ENCODE assay signal across 9 cellular contexts in the genomic region with DNA sequence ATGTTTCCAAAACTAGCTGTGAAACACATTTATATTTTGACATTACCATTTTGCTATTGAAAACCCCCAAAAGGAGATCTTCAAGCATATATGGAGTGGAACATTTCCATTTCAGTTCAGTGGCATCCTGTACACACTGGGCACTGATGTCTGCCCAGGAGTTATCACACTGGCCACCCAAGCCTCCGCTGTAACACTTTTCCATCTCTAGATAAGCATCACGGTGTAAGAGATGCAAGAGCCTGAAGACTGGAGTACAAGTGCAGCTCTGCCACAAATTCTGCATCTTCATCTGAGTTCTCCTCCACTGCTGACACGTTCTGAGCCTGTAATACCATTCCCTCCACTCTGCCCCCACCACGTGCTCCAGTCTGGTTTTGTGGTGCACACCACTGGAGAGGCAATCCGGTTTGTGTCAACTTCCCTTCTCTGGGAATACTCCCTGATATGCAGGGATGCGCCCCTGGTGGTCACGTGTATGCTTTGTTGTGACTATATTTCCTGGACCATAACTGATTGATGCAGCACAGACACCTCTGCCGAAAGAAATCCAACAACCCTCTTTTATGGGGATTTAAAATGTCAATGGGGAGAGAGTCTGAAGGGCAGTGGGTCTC. TPM values are rescaled to one million over a fixed set of nuclear protein-coding genes. Genes with fewer than 3 reads are reported as not detected.
A peak's percentile ranks its signal among the peaks of the same experiment; 100 is the strongest.
DNase-seq lines count a peak whose midpoint lies in the region; ATAC-seq and TF ChIP-seq lines count a peak whose summit lies in the region.
"Had no signal": no experiment of that assay in that cellular context is flagged by ENCODE, and none has a peak within 500 bp of the region (broad histone marks: within the 10 kb centered on the region; RNA-seq: fewer than 3 reads in every experiment).

No MANE protein-coding gene starts in this region.

- H3K36me3 Mint-ChIP-seq in natural killer cell (no peaks in the 10 kb centered on the region), type B pancreatic cell (peaks cover 5% of the 10 kb centered on the region)
- H3K36me3 Mint-ChIP-seq in natural killer cell treated with Interleukin-12 subunit alpha and Interleukin-12 subunit beta and Interleukin-15 and Interleukin-18, amount 100 ng/mL, for 72 hours, result no peaks in the 10 kb centered on the region

- H3K4me1 Mint-ChIP-seq in natural killer cell (peaks cover 75 to 82% of the 10 kb centered on the region in 2 donors), type B pancreatic cell (ENCODE audit: unreplicated experiment) (peaks cover 28% of the 10 kb centered on the region)
- H3K4me1 Mint-ChIP-seq in natural killer cell treated with Interleukin-12 subunit alpha and Interleukin-12 subunit beta and Interleukin-15 and Interleukin-18, amount 100 ng/mL, for 72 hours (ENCODE audit: low read depth in 2 of 2), result peaks cover 63 to 76% of the 10 kb centered on the region in 2 donors

- no peaks in the 10 kb centered on the region for H3K9me3 Mint-ChIP-seq in natural killer cell
- no peaks in the 10 kb centered on the region for H3K9me3 Mint-ChIP-seq in natural killer cell treated with Interleukin-12 subunit alpha and Interleukin-12 subunit beta and Interleukin-15 and Interleukin-18, amount 100 ng/mL, for 72 hours
- peaks cover 11% of the 10 kb centered on the region for H3K9me3 Mint-ChIP-seq in type B pancreatic cell

- H3K9me3 ChIP-seq in Peyer's patch (no peaks in the 10 kb centered on the region), gastroesophageal sphincter (no peaks in the 10 kb centered on the region)

- H3K4me3 ChIP-seq in Peyer's patch, result no peak overlapping the region
- H3K4me3 ChIP-seq in gastroesophageal sphincter, result no peak overlapping the region

- TF ChIP-seq EP300 in gastroesophageal sphincter (IDR thresholded peaks at IDR 0.05), result no peak

- peaks cover 0 to 59% (median 7%) of the 10 kb centered on the region in 4 donors for H3K4me1 ChIP-seq in Peyer's patch
- peaks cover 3 to 20% (median 6%) of the 10 kb centered on the region in 3 donors for H3K4me1 ChIP-seq in gastroesophageal sphincter

- WGBS in gastroesophageal sphincter (ENCODE audit: low coverage in 1 of 2), 2 donors, result 15 to 45% methylated on average over 6 to 8 of the region's 8 CpGs

- H3K27ac Mint-ChIP-seq in natural killer cell, result peak overlapping the region; percentile 8 to 76
- H3K27ac Mint-ChIP-seq in natural killer cell treated with Interleukin-12 subunit alpha and Interleukin-12 subunit beta and Interleukin-15 and Interleukin-18, amount 100 ng/mL, for 72 hours, result peak overlapping the region in 1 of 2 donors; percentile 24
- H3K27ac Mint-ChIP-seq in type B pancreatic cell, result peak overlapping the region; percentile 65
- H3K27ac Mint-ChIP-seq: IgD-negative memory B cell had no signal

- H3K4me3 Mint-ChIP-seq in natural killer cell (no peak overlapping the region), type B pancreatic cell (peak overlapping the region; percentile 44)
- no peak overlapping the region for H3K4me3 Mint-ChIP-seq in natural killer cell treated with Interleukin-12 subunit alpha and Interleukin-12 subunit beta and Interleukin-15 and Interleukin-18, amount 100 ng/mL, for 72 hours

- no peak for TF ChIP-seq POLR2A in Peyer's patch (IDR thresholded peaks at IDR 0.05)
- TF ChIP-seq POLR2A in gastroesophageal sphincter (IDR thresholded peaks at IDR 0.05), result no peak

- TF ChIP-seq CTCF in natural killer cell (IDR thresholded peaks at IDR 0.05) (no peak), Peyer's patch (IDR thresholded peaks at IDR 0.05) (peak in 4 of 6 experiments; percentile 26 to 52 (median 37)), type B pancreatic cell (conservative IDR thresholded peaks at IDR 0.05) (peak; percentile 63), gastroesophageal sphincter (IDR thresholded peaks at IDR 0.05) (no peak)

- H3K27ac ChIP-seq in Peyer's patch (no peak overlapping the region), gastroesophageal sphincter (no peak overlapping the region)

- no peaks in the 10 kb centered on the region for H3K27me3 ChIP-seq in Peyer's patch
- no peaks in the 10 kb centered on the region for H3K27me3 ChIP-seq in gastroesophageal sphincter

- no peak for DNase-seq in natural killer cell
- DNase-seq in natural killer cell treated with Interleukin-12 subunit alpha and Interleukin-12 subunit beta and Interleukin-15 and Interleukin-18, amount 100 ng/mL, for 72 hours (ENCODE audit: low spot score), result no peak
- DNase-seq in Peyer's patch, result peak in 2 of 3 donors; percentile 34 to 71
- DNase-seq in glomerular visceral epithelial cell (ENCODE audit: extremely low spot score), result peak; percentile 75
- DNase-seq in type B pancreatic cell (ENCODE audit: extremely low spot score, unreplicated experiment), result no peak
- DNase-seq in activated effector memory CD4-positive, alpha-beta T cell treated with Interleukin-2 at 50 U/mL for 16 hours, result no peak

- H3K36me3 ChIP-seq in Peyer's patch (no peaks in the 10 kb centered on the region), gastroesophageal sphincter (no peaks in the 10 kb centered on the region)

- H3K27me3 Mint-ChIP-seq in natural killer cell (ENCODE audit: low read depth in 2 of 2) (no peaks in the 10 kb centered on the region), type B pancreatic cell (no peaks in the 10 kb centered on the region)
- no peaks in the 10 kb centered on the region for H3K27me3 Mint-ChIP-seq in natural killer cell treated with Interleukin-12 subunit alpha and Interleukin-12 subunit beta and Interleukin-15 and Interleukin-18, amount 100 ng/mL, for 72 hours
- H3K27me3 Mint-ChIP-seq: IgD-negative memory B cell had no signal

- ATAC-seq in natural killer cell (peak in 1 of 3 donors; percentile 5), gastroesophageal sphincter (no peak), GM21423 (IDR thresholded peaks at IDR 0.05; ENCODE audit: unreplicated experiment) (no peak)
- ATAC-seq in natural killer cell treated with Interleukin-12 subunit alpha and Interleukin-12 subunit beta and Interleukin-15 and Interleukin-18, amount 100 ng/mL, for 72 hours, result no peak

- intact Hi-C loops in natural killer cell (cut with micrococcal nuclease), result no loop called here

RNA-seq across cellular contexts. Expression of a gene that starts 12.7 kb away (rescaled TPM):
- 10 to 100 TPM; 35.2 to 58.6 (median 50.4) TPM for total RNA-seq in natural killer cell
- 10 to 100 TPM; 44.0 to 65.7 TPM for total RNA-seq in natural killer cell treated with Interleukin-12 subunit alpha and Interleukin-12 subunit beta and Interleukin-15 and Interleukin-18, amount 100 ng/mL, for 72 hours
- total RNA-seq in Peyer's patch, result 10 to 100 TPM; 21.6 to 35.5 (median 29.8) TPM
- total RNA-seq in type B pancreatic cell (ENCODE audit: low replicate concordance), result 40.9 and 134 TPM in 2 replicates
- total RNA-seq in gastroesophageal sphincter, result 10 to 100 TPM; 13.2 to 35.2 (median 20.5) TPM

Comparison
In these comparisons a context has a peak if more than half of its experiments do, and no peak if none do; other contexts are left out.
1. DNase-seq: peak in Peyer's patch (2 of 3) and glomerular visceral epithelial cell (single experiment); none in natural killer cell (single experiment), natural killer cell treated with Interleukin-12 subunit alpha and Interleukin-12 subunit beta and Interleukin-15 and Interleukin-18, amount 100 ng/mL, for 72 hours (single experiment), type B pancreatic cell (single experiment) and activated effector memory CD4-positive, alpha-beta T cell treated with Interleukin-2 at 50 U/mL for 16 hours (single experiment).
2. CTCF ChIP-seq: peak in Peyer's patch (4 of 6) and type B pancreatic cell (single experiment); none in natural killer cell (single experiment) and gastroesophageal sphincter (0 of 4).